Comparison of ENCODE assay signal across 23 cellular contexts in genomic region chr18:59751186-59751585, GRCh38.
"Had no signal": no experiment of that assay in that cellular context is flagged by ENCODE, and none has a peak within 500 bp of the region (broad histone marks: within the 10 kb centered on the region; RNA-seq: fewer than 3 reads in every experiment).

No MANE protein-coding gene starts in this region.

- H3K36me3 ChIP-seq: MG63 had no signal

- FAIRE-seq: HTR-8/SVneo had no signal

- H3K27ac ChIP-seq: HL-60, RWPE1 had no signal

- H3K4me2 ChIP-seq: SK-N-SH had no signal

- H3K9me2 ChIP-seq: SK-N-SH had no signal

- H3K9ac ChIP-seq: SK-N-SH had no signal

- ATAC-seq: Panc1 had no signal

- DNase-seq: Karpas-422, KG1, MG63, NCI-H1092, NCI-H1105 treated with DMSO at 0.1 percent for 48 hours, NCI-H1436, NCI-H187, NCI-H2029, NCI-H2081 treated with DMSO at 0.1 percent for 48 hours, NCI-H2171, NCI-H226, NCI-H446, NCI-H510A, NCI-H524 treated with DMSO at 0.1 percent for 48 hours, NCI-H69, NCI-H774, SHP77, SK-N-SH, SW 1271 had no signal

- H3K4me3 ChIP-seq: MG63 had no signal

- H3K27me3 ChIP-seq: MG63 had no signal
